In genomic region chr1:109399326-109399957, GRCh38 we compare ENCODE assay signal across 8 cellular contexts. TPM values are rescaled to one million over a fixed set of nuclear protein-coding genes. Genes with fewer than 3 reads are reported as not detected.
DNase-seq lines count a peak whose midpoint lies in the region; ATAC-seq and TF ChIP-seq lines count a peak whose summit lies in the region.

No MANE protein-coding gene starts in this region.

- H3K27me3 ChIP-seq in DOHH2 (ENCODE audit: control insufficient read depth, low read length) (no peaks in the 10 kb centered on the region), Karpas-422 (ENCODE audit: low read length) (no peaks in the 10 kb centered on the region), OCI-LY3 (ENCODE audit: low read depth, low read length) (peaks cover 34% of the 10 kb centered on the region), left lung (no peaks in the 10 kb centered on the region), vagina (no peaks in the 10 kb centered on the region)

- H3K36me3 ChIP-seq in DOHH2 (ENCODE audit: control insufficient read depth, low read length): peaks cover 30% of the 10 kb centered on the region
- H3K36me3 ChIP-seq in Karpas-422 (ENCODE audit: insufficient read depth, low read length): peaks cover 19% of the 10 kb centered on the region; the same call in 1 of the 2 replicates
- peaks cover 4% of the 10 kb centered on the region for H3K36me3 ChIP-seq in OCI-LY3 (replicated peaks; ENCODE audit: low read depth, low read length)
- peaks cover 0 to 39% of the 10 kb centered on the region in 2 donors for H3K36me3 ChIP-seq in left lung
- peaks cover 0 to 26% of the 10 kb centered on the region in 2 donors for H3K36me3 ChIP-seq in vagina

- H4K20me1 ChIP-seq in DOHH2 (ENCODE audit: control insufficient read depth, insufficient read depth, low read depth, low read length) (no peaks in the 10 kb centered on the region), Karpas-422 (ENCODE audit: insufficient read depth, low read depth, low read length) (peaks cover 4% of the 10 kb centered on the region; the same call in 1 of the 2 replicates), OCI-LY3 (ENCODE audit: insufficient read depth, low read length) (peaks cover 5% of the 10 kb centered on the region; the same call in 1 of the 2 replicates)

- H3K79me2 ChIP-seq in DOHH2 (ENCODE audit: control insufficient read depth, low read length) (peaks cover 19% of the 10 kb centered on the region), Karpas-422 (ENCODE audit: low read length) (no peaks in the 10 kb centered on the region), OCI-LY3 (ENCODE audit: low read length) (no peaks in the 10 kb centered on the region)

- H3K4me2 ChIP-seq in DOHH2 (ENCODE audit: low read length): no peak overlapping the region
- no peak overlapping the region for H3K4me2 ChIP-seq in Karpas-422 (ENCODE audit: low read depth, low read length, poor library complexity, severe bottlenecking)
- H3K4me2 ChIP-seq in OCI-LY3 (ENCODE audit: low read length): no peak overlapping the region

- DNase-seq in Karpas-422 (peak; percentile 88), cerebellum (ENCODE audit: low spot score) (peak; percentile 71), left lung (no peak), vagina (ENCODE audit: extremely low spot score in 2 of 2) (no peak), omental fat pad (ENCODE audit: low spot score) (no peak)
- no peak for DNase-seq in activated CD4-positive, alpha-beta T cell treated with anti-CD3 and anti-CD28 coated beads for 48 hours

- H3K27ac ChIP-seq in DOHH2 (ENCODE audit: low read depth, low read length): no peak overlapping the region
- H3K27ac ChIP-seq in Karpas-422 (ENCODE audit: low read length): no peak overlapping the region
- no peak overlapping the region for H3K27ac ChIP-seq in OCI-LY3 (ENCODE audit: low read length)
- H3K27ac ChIP-seq in left lung: no peak overlapping the region
- H3K27ac ChIP-seq in vagina: no peak overlapping the region

- ATAC-seq in left lung (peak; percentile 27), omental fat pad (ENCODE audit: low FRiP score) (no peak)

- H3K9ac ChIP-seq in Karpas-422 (ENCODE audit: low read length) (no peak overlapping the region), OCI-LY3 (ENCODE audit: low read length) (no peak overlapping the region)

- peaks cover 42% of the 10 kb centered on the region for H3F3A ChIP-seq in DOHH2 (ENCODE audit: control insufficient read depth, insufficient read depth)

- intact Hi-C loops in left lung (cut with DNase I): loop anchor here in 1 of 2 donors (5.0 kb wide), 1 partner anchor 122 kb away; no protein-coding TSS in a partner anchor
- intact Hi-C loops in vagina (cut with DNase I): loop anchor here (5.0 kb wide), 1 partner anchor 122 kb away; no protein-coding TSS in a partner anchor

- H2AFZ ChIP-seq in Karpas-422 (ENCODE audit: low read length) (no peak overlapping the region), OCI-LY3 (ENCODE audit: low read depth, low read length) (no peak overlapping the region)

- TF ChIP-seq CTCF in DOHH2 (IDR thresholded peaks at IDR 0.05; ENCODE audit: low read depth, low read length, poor library complexity, severe bottlenecking) (peak; percentile 49), OCI-LY3 (IDR thresholded peaks at IDR 0.05; ENCODE audit: low read depth, low read length) (peak; percentile 61), left lung (IDR thresholded peaks at IDR 0.05) (peak; percentile 42 to 63), vagina (IDR thresholded peaks at IDR 0.05) (peak in 2 of 3 experiments; percentile 36 to 75), omental fat pad (IDR thresholded peaks at IDR 0.05) (peak in 1 of 3 donors; percentile 42)

- H3K4me1 ChIP-seq in DOHH2 (ENCODE audit: control insufficient read depth, low read length) (peaks cover 29% of the 10 kb centered on the region), Karpas-422 (ENCODE audit: low read length) (peaks cover 27% of the 10 kb centered on the region), OCI-LY3 (ENCODE audit: low read length) (peaks cover 7% of the 10 kb centered on the region; the same call in 1 of the 2 replicates), left lung (peaks cover 17 to 41% of the 10 kb centered on the region in 2 donors), vagina (peaks cover 7% of the 10 kb centered on the region)

- H3K9me2 ChIP-seq in DOHH2 (replicated peaks; ENCODE audit: control insufficient read depth, low read length) (no peaks in the 10 kb centered on the region), Karpas-422 (replicated peaks; ENCODE audit: insufficient read depth, low read length) (no peaks in the 10 kb centered on the region)

- H3K4me3 ChIP-seq in DOHH2 (ENCODE audit: low read length) (no peak overlapping the region), Karpas-422 (ENCODE audit: low read length) (no peak overlapping the region), OCI-LY3 (ENCODE audit: low read length) (no peak overlapping the region), left lung (no peak overlapping the region), vagina (no peak overlapping the region)

- TF ChIP-seq POLR2A in vagina (IDR thresholded peaks at IDR 0.05): no peak

- H3K9me3 ChIP-seq in DOHH2 (ENCODE audit: control insufficient read depth, insufficient read depth, low read length) (no peaks in the 10 kb centered on the region), Karpas-422 (ENCODE audit: low read length) (no peaks in the 10 kb centered on the region), OCI-LY3 (ENCODE audit: insufficient read depth, low read length) (no peaks in the 10 kb centered on the region), left lung (no peaks in the 10 kb centered on the region), vagina (no peaks in the 10 kb centered on the region)

RNA-seq across cellular contexts. Expression of gene SORT1, which starts 1.7 kb away (rescaled TPM):
- 0.04 TPM in 1 of 2 replicates, not detected in the other for total RNA-seq in Karpas-422 (2014; rRNA removed; shearing (Covaris generic); ENCODE audit: low replicate concordance)
- total RNA-seq in cerebellum (64.7 TPM), left lung (100 to 1,000 TPM; 123 to 165 TPM), vagina (30.7 TPM), omental fat pad (10 to 100 TPM; 55.8 to 79.2 (median 68.3) TPM)

RNA-seq across cellular contexts. Expression of gene PSMA5, which starts 26.8 kb away (rescaled TPM):
- total RNA-seq in Karpas-422 (2014; rRNA removed; shearing (Covaris generic); ENCODE audit: low replicate concordance): 48.5 and 70.4 TPM in 2 replicates
- total RNA-seq in cerebellum: 30.3 TPM
- total RNA-seq in left lung: 10 to 100 TPM; 62.2 to 89.0 TPM
- total RNA-seq in vagina: 23.1 TPM
- total RNA-seq in omental fat pad: 10 to 100 TPM; 21.0 to 36.9 (median 29.7) TPM

Comparison
In these comparisons a context has a peak if more than half of its experiments do, and no peak if none do; other contexts are left out.
1. DNase-seq: peak in Karpas-422 (single experiment) and cerebellum (single experiment); none in left lung (0 of 2), vagina (0 of 2), omental fat pad (single experiment) and activated CD4-positive, alpha-beta T cell treated with anti-CD3 and anti-CD28 coated beads for 48 hours (single experiment).
2. RNA of gene SORT1, which starts 1.7 kb away (total RNA-seq): 123 to 165 TPM in left lung, 55.8 to 79.2 TPM in omental fat pad, 64.7 TPM in cerebellum (single experiment) and 30.7 TPM in vagina (single experiment); 0.04 TPM in Karpas-422; every median in the first group is over 10 times any median in the second.